1 cellular context compared by ENCODE assay signal in genomic region chr9:5610491-5610890, GRCh38.
TF ChIP-seq lines count a peak whose summit lies in the region.

No MANE protein-coding gene starts in this region.

TF ChIP-seq in GM12878, 131 proteins besides CTCF, POLR2A, EP300 and RAD21 (continued from another document):
- TF ChIP-seq ZBTB4 (CRISPR knock-in tag; IDR thresholded peaks at IDR 0.05) (no peak), MYC (IDR thresholded peaks at IDR 0.05; ENCODE audit: insufficient read depth, insufficient read length, insufficient replicate concordance, low read length, severe bottlenecking) (no peak), EED (IDR thresholded peaks at IDR 0.05; ENCODE audit: low read depth) (no peak), EGR1 (IDR thresholded peaks at IDR 0.05; ENCODE audit: borderline replicate concordance in 1 of 2, low read depth in 2 of 2, low read length in 2 of 2) (no peak), BHLHE40 (IDR thresholded peaks at IDR 0.05; ENCODE audit: borderline replicate concordance in 1 of 2, low read depth in 2 of 2, low read length in 1 of 2) (no peak), ZNF687 (IDR thresholded peaks at IDR 0.05) (no peak), SUPT20H (IDR thresholded peaks at IDR 0.05; ENCODE audit: borderline replicate concordance, control insufficient read depth, low read depth, low read length) (no peak)
- TF ChIP-seq, protein P1, sequence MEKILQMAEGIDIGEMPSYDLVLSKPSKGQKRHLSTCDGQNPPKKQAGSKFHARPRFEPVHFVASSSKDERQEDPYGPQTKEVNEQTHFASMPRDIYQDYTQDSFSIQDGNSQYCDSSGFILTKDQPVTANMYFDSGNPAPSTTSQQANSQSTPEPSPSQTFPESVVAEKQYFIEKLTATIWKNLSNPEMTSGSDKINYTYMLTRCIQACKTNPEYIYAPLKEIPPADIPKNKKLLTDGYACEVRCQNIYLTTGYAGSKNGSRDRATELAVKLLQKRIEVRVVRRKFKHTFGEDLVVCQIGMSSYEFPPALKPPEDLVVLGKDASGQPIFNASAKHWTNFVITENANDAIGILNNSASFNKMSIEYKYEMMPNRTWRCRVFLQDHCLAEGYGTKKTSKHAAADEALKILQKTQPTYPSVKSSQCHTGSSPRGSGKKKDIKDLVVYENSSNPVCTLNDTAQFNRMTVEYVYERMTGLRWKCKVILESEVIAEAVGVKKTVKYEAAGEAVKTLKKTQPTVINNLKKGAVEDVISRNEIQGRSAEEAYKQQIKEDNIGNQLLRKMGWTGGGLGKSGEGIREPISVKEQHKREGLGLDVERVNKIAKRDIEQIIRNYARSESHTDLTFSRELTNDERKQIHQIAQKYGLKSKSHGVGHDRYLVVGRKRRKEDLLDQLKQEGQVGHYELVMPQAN (conservative IDR thresholded peaks at IDR 0.05), result no peak
- TF ChIP-seq, protein P2, sequence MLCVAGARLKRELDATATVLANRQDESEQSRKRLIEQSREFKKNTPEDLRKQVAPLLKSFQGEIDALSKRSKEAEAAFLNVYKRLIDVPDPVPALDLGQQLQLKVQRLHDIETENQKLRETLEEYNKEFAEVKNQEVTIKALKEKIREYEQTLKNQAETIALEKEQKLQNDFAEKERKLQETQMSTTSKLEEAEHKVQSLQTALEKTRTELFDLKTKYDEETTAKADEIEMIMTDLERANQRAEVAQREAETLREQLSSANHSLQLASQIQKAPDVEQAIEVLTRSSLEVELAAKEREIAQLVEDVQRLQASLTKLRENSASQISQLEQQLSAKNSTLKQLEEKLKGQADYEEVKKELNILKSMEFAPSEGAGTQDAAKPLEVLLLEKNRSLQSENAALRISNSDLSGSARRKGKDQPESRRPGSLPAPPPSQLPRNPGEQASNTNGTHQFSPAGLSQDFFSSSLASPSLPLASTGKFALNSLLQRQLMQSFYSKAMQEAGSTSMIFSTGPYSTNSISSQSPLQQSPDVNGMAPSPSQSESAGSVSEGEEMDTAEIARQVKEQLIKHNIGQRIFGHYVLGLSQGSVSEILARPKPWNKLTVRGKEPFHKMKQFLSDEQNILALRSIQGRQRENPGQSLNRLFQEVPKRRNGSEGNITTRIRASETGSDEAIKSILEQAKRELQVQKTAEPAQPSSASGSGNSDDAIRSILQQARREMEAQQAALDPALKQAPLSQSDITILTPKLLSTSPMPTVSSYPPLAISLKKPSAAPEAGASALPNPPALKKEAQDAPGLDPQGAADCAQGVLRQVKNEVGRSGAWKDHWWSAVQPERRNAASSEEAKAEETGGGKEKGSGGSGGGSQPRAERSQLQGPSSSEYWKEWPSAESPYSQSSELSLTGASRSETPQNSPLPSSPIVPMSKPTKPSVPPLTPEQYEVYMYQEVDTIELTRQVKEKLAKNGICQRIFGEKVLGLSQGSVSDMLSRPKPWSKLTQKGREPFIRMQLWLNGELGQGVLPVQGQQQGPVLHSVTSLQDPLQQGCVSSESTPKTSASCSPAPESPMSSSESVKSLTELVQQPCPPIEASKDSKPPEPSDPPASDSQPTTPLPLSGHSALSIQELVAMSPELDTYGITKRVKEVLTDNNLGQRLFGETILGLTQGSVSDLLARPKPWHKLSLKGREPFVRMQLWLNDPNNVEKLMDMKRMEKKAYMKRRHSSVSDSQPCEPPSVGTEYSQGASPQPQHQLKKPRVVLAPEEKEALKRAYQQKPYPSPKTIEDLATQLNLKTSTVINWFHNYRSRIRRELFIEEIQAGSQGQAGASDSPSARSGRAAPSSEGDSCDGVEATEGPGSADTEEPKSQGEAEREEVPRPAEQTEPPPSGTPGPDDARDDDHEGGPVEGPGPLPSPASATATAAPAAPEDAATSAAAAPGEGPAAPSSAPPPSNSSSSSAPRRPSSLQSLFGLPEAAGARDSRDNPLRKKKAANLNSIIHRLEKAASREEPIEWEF (IDR thresholded peaks at IDR 0.05; ENCODE audit: insufficient replicate concordance, low read depth, low read length), result no peak
